15 cellular contexts compared by ENCODE assay signal in the genomic region with DNA sequence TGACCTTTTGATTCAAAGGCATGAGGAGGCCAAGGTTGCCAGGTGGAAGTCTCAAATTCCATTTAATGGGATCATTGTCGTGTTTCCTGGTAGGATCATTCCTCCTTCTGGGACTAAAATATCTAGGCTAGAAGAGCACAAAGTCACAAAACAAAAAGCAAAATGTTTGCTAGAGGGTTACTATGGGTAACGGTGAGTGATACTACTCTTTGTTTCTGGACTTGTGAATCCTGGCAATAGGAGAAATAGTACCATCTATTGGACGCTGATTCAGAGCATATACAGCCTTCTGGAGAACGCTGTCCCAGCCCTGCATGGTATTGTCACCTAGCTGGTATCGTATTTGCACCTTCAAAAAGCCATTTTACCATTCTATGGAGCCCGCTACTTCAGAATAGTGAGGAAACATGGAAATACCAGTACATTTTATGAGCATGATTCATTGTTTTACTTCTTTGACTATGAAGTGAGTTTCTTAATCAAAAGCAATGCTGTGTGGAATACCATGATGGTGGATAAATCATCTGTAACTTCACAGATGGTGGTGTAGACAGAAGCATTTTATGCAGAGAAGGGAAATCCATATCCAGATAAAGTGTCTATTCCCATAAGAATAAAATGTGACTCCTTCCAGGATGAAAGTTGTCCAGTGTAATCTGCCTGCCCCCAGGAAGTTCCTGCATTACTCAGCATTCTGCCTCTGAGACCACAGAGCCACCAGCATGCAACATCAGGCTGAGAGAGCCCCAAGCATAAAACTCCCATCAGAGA.
DNase-seq lines count a peak whose midpoint lies in the region; ATAC-seq and TF ChIP-seq lines count a peak whose summit lies in the region.
"Had no signal": no experiment of that assay in that cellular context is flagged by ENCODE, and none has a peak within 500 bp of the region (broad histone marks: within the 10 kb centered on the region; RNA-seq: fewer than 3 reads in every experiment).

No MANE protein-coding gene starts in this region.

- no TSS peak for BruUV-seq in IMR-90 (replicated peaks; lab: Mats Ljungman, UMichigan)

- H3K9ac ChIP-seq in IMR-90 (ENCODE audit: low read depth, low read length), result no peak overlapping the region

- H3K18ac ChIP-seq in IMR-90 (ENCODE audit: low read depth, low read length), result no peak overlapping the region

- no peak overlapping the region for H2AK9ac ChIP-seq in IMR-90 (replicated peaks; ENCODE audit: low read depth, low read length, poor library complexity)

- 0 out of 2 replicates have a peak, but pooled peaks cover 1% of the 10 kb centered on the region for H3K4me1 ChIP-seq in IMR-90 (ENCODE audit: control insufficient read depth, insufficient read depth, low read length)
- H3K4me1 ChIP-seq in heart right ventricle, result no peaks in the 10 kb centered on the region

- H3K27me3 ChIP-seq in IMR-90 (ENCODE audit: control insufficient read depth, insufficient read depth, low read length), result no peaks in the 10 kb centered on the region
- no peaks in the 10 kb centered on the region for H3K27me3 ChIP-seq in kidney epithelial cell (ENCODE audit: control insufficient read depth, insufficient read depth, low read length)
- no peaks in the 10 kb centered on the region for H3K27me3 ChIP-seq in heart right ventricle

- ATAC-seq in IMR-90 (ENCODE audit: low read depth) (peak; percentile 53), heart right ventricle (no peak), HG02852 (IDR thresholded peaks at IDR 0.05; ENCODE audit: unreplicated experiment) (no peak)
- ATAC-seq: Panc1 had no signal

- H4K20me1 ChIP-seq in IMR-90 (ENCODE audit: insufficient read depth, low read length), result no peaks in the 10 kb centered on the region

- no peak for TF ChIP-seq POLR2A in IMR-90 (IDR thresholded peaks at IDR 0.05; ENCODE audit: low read depth, low read length)

- WGBS in IMR-90 (ENCODE audit: extremely low coverage in 2 of 2, insufficient read length in 1 of 2), 2 experiments, result no CpG with 5 or more reads among the region's 6 CpGs
- WGBS in heart right ventricle, 2 donors, result 82% methylated on average over 6 of the region's 6 CpGs

- no peak overlapping the region for H3K27ac ChIP-seq in IMR-90 (ENCODE audit: insufficient read depth, low read length)
- H3K27ac ChIP-seq in RWPE1, result no peak overlapping the region
- H3K27ac ChIP-seq in heart right ventricle, result no peak overlapping the region
- H3K27ac ChIP-seq: skin epidermis had no signal

- no peak overlapping the region for H3K4me2 ChIP-seq in IMR-90 (ENCODE audit: low read depth, low read length)

- H2BK5ac ChIP-seq in IMR-90 (ENCODE audit: low read depth, low read length, poor library complexity, severe bottlenecking), result no peak overlapping the region

- no peak overlapping the region for H4K5ac ChIP-seq in IMR-90 (ENCODE audit: low read depth, low read length)

- no peak overlapping the region for H3K14ac ChIP-seq in IMR-90 (replicated peaks; ENCODE audit: low read depth, low read length)

- no peak for TF ChIP-seq RAD21 in IMR-90 (IDR thresholded peaks at IDR 0.05; ENCODE audit: low read length)

- peak overlapping the region; percentile 70 for H2AFZ ChIP-seq in IMR-90 (replicated peaks; ENCODE audit: low read length, poor library complexity)

- no peak overlapping the region for H3K4ac ChIP-seq in IMR-90 (ENCODE audit: low read depth, low read length)

- H2BK15ac ChIP-seq in IMR-90 (ENCODE audit: low read depth, low read length), result no peak overlapping the region

- H2BK120ac ChIP-seq in IMR-90 (ENCODE audit: low read depth, low read length), result peak overlapping the region; percentile 23; the same call in 1 of the 2 replicates

- dilution Hi-C loops in IMR-90 (cut with HindIII; ENCODE audit: low sequenced_read_pairs, unreplicated experiment), result no loop called here

- H4K8ac ChIP-seq in IMR-90 (ENCODE audit: low read depth in 2 of 2, low read length in 2 of 2), result no peak overlapping the region

- no peaks in the 10 kb centered on the region for H3K79me1 ChIP-seq in IMR-90 (ENCODE audit: low read depth in 1 of 2, low read length in 2 of 2)

- no peak overlapping the region for H4K91ac ChIP-seq in IMR-90 (ENCODE audit: insufficient read depth, low read depth, low read length)

- POLR2A ChIA-PET in IMR-90 (lab: Charles Lee; ENCODE audit: unreplicated experiment), result no interaction called here
- POLR2A ChIA-PET in RWPE1 (lab: Yijun Ruan, JAX; ENCODE audit: low non-redundant PET), result no interaction called here

- peak overlapping the region; percentile 25; the same call in 1 of the 2 replicates for H2BK20ac ChIP-seq in IMR-90 (ENCODE audit: low read depth, low read length)

- 0 out of 2 replicates have a peak, but pooled peaks cover 3% of the 10 kb centered on the region for H3K9me1 ChIP-seq in IMR-90 (ENCODE audit: insufficient read depth, low read length)

- DNase-seq in Caki2 (ENCODE audit: low read depth), result peak; percentile 18
- DNase-seq in IMR-90, result peak; percentile 55
- DNase-seq in astrocyte of the spinal cord (ENCODE audit: low read depth, low spot score), result peak; percentile 72
- peak; percentile 4 for DNase-seq in kidney epithelial cell (ENCODE audit: low read depth)
- no peak for DNase-seq in RWPE1 (ENCODE audit: low spot score)
- DNase-seq in midbrain (lab: John Stamatoyannopoulos, UW), result no peak
- DNase-seq in heart right ventricle, result no peak
- DNase-seq: activated CD4-positive, alpha-beta T cell treated with anti-CD3 and anti-CD28 coated beads, Interleukin-2, amount 10 ng/mL, durations not matched to agents 7 days and 5 days; CD8-positive, alpha-beta memory T cell; H9; NCI-H446 had no signal

- H3K4me3 ChIP-seq in IMR-90 (ENCODE audit: insufficient read depth, low read depth, low read length) (no peak overlapping the region), astrocyte of the spinal cord (ENCODE audit: low read depth, low read length) (no peak overlapping the region), kidney epithelial cell (ENCODE audit: low read depth, low read length) (no peak overlapping the region), heart right ventricle (no peak overlapping the region)
- H3K4me3 ChIP-seq: lung, skin epidermis had no signal

- in situ Hi-C loops in Caki2 (cut with HindIII; ENCODE audit: low pct_unique_long_range_greater_than_20kb, low sequenced_read_pairs), result no loop called here
- in situ Hi-C loops in IMR-90 (cut with MboI; ENCODE audit: low sequenced_read_pairs), result no loop called here
- in situ Hi-C loops in astrocyte of the spinal cord (cut with HindIII; ENCODE audit: low sequenced_read_pairs), result no loop called here

- no peak overlapping the region for H3K23ac ChIP-seq in IMR-90 (ENCODE audit: low read depth, low read length)

- H3K36me3 ChIP-seq in IMR-90 (ENCODE audit: control insufficient read depth, insufficient read depth, low read length) (no peaks in the 10 kb centered on the region), kidney epithelial cell (ENCODE audit: control insufficient read depth, insufficient read depth, low read length) (no peaks in the 10 kb centered on the region), heart right ventricle (no peaks in the 10 kb centered on the region)

- CTCF ChIA-PET in IMR-90 (lab: Yijun Ruan, JAX) (no interaction called here), RWPE1 (lab: Yijun Ruan, JAX) (no interaction called here)

- intact Hi-C loops in IMR-90 (cut with micrococcal nuclease) (no loop called here), heart right ventricle (cut with DNase I) (no loop called here)

- TF ChIP-seq CTCF in IMR-90 (conservative IDR thresholded peaks at IDR 0.05; ENCODE audit: low read depth, low read length) (no peak), astrocyte of the spinal cord (IDR thresholded peaks at IDR 0.05; ENCODE audit: low read depth, low read length) (no peak), kidney epithelial cell (IDR thresholded peaks at IDR 0.05; ENCODE audit: insufficient read depth, low read length, poor library complexity, severe bottlenecking) (no peak), RWPE1 (conservative IDR thresholded peaks at IDR 0.05; ENCODE audit: low read depth) (no peak), heart right ventricle (IDR thresholded peaks at IDR 0.05) (no peak)

- H2AK5ac ChIP-seq in IMR-90 (ENCODE audit: low read depth, low read length), result peak overlapping the region; percentile 42; the same call in 1 of the 2 replicates

- no peak overlapping the region for H3K56ac ChIP-seq in IMR-90 (ENCODE audit: extremely low read depth, insufficient read depth, low read length)

- H3K9me3 ChIP-seq in IMR-90 (ENCODE audit: control insufficient read depth, insufficient read depth, low read length) (no peaks in the 10 kb centered on the region), heart right ventricle (peaks cover 0 to 5% (median 0%) of the 10 kb centered on the region in 11 donors)

TF ChIP-seq in IMR-90, 13 proteins besides CTCF, POLR2A, EP300 and RAD21:
- TF ChIP-seq CHD1 (IDR thresholded peaks at IDR 0.05; ENCODE audit: low read depth, low read length) (no peak), CEBPB (IDR thresholded peaks at IDR 0.05; ENCODE audit: low read depth, low read length) (0 out of 2 replicates have a peak, but pooled peaks have one; percentile 13)
TF ChIP-seq in IMR-90: peak in this region for 1.

Comparison
In these comparisons a context has a peak if more than half of its experiments do, and no peak if none do; other contexts are left out.
1. DNase-seq: peak in Caki2 (single experiment), IMR-90 (single experiment), astrocyte of the spinal cord (single experiment) and kidney epithelial cell (single experiment); none in RWPE1 (single experiment), midbrain (single experiment) and heart right ventricle (0 of 2).